1 cellular context compared by ENCODE assay signal in the genomic region with DNA sequence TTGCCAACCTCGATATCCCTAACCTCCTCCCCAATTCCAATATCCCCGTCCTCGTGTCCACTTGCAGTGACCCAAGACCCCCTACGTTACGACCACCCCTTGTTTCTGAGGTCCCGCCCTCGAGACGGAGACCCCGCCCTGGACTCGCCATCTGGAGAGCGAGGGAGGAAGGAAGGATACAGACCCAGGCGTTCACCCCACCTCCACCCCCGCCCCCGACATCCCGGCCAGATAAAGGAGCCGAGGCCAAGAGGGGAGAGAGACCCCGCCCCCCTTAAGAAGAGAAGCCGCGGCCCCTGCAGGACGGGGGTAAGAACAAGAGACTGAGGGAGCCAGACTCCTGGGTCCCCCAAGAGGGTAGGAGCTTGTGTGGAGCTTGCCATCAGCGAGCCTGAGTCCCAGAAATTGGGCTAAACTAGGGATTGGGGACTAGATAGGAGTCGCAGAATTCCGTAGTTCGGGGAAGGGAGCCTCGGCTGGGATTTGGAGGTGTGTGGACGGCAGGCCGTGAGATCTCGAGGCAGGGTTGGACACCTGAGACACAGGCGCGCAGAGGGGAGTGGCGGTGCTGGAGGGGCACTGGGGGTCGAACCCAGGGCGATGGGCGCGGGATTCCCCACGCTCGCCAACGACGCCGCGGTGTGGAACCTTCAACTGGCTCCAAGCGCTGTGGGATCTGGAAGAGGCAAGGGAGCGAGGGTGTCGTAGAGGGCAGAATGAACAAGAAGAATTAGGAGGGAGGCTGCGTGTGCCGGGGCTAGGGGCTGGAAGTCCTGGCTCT.
TF ChIP-seq lines count a peak whose summit lies in the region.

A gene with protein sequence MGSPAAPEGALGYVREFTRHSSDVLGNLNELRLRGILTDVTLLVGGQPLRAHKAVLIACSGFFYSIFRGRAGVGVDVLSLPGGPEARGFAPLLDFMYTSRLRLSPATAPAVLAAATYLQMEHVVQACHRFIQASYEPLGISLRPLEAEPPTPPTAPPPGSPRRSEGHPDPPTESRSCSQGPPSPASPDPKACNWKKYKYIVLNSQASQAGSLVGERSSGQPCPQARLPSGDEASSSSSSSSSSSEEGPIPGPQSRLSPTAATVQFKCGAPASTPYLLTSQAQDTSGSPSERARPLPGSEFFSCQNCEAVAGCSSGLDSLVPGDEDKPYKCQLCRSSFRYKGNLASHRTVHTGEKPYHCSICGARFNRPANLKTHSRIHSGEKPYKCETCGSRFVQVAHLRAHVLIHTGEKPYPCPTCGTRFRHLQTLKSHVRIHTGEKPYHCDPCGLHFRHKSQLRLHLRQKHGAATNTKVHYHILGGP (plus strand): TSS at position 260 of the 781 bp plus-strand sequence. CDS start 622 bp downstream, outside the sequence.

TF ChIP-seq in HepG2, 621 proteins besides CTCF, POLR2A, EP300 and RAD21 (continued from another document):
- TF ChIP-seq, protein P1, sequence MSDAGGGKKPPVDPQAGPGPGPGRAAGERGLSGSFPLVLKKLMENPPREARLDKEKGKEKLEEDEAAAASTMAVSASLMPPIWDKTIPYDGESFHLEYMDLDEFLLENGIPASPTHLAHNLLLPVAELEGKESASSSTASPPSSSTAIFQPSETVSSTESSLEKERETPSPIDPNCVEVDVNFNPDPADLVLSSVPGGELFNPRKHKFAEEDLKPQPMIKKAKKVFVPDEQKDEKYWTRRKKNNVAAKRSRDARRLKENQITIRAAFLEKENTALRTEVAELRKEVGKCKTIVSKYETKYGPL (CRISPR knock-in tag; IDR thresholded peaks at IDR 0.05), result no peak
- TF ChIP-seq SIX1 (CRISPR knock-in tag; IDR thresholded peaks at IDR 0.05; ENCODE audit: borderline replicate concordance) (no peak), CBX5 (CRISPR knock-in tag; IDR thresholded peaks at IDR 0.05; ENCODE audit: borderline replicate concordance) (no peak), LCORL (IDR thresholded peaks at IDR 0.05) (no peak), LCORL (CRISPR knock-in tag; IDR thresholded peaks at IDR 0.05) (no peak), RBM22 (optimal IDR thresholded peaks at IDR 0.05; ENCODE audit: low read length) (no peak), DNMT3B (CRISPR knock-in tag; conservative IDR thresholded peaks at IDR 0.05) (no peak), RFXANK (CRISPR knock-in tag; IDR thresholded peaks at IDR 0.05) (no peak)
- TF ChIP-seq, protein P2, sequence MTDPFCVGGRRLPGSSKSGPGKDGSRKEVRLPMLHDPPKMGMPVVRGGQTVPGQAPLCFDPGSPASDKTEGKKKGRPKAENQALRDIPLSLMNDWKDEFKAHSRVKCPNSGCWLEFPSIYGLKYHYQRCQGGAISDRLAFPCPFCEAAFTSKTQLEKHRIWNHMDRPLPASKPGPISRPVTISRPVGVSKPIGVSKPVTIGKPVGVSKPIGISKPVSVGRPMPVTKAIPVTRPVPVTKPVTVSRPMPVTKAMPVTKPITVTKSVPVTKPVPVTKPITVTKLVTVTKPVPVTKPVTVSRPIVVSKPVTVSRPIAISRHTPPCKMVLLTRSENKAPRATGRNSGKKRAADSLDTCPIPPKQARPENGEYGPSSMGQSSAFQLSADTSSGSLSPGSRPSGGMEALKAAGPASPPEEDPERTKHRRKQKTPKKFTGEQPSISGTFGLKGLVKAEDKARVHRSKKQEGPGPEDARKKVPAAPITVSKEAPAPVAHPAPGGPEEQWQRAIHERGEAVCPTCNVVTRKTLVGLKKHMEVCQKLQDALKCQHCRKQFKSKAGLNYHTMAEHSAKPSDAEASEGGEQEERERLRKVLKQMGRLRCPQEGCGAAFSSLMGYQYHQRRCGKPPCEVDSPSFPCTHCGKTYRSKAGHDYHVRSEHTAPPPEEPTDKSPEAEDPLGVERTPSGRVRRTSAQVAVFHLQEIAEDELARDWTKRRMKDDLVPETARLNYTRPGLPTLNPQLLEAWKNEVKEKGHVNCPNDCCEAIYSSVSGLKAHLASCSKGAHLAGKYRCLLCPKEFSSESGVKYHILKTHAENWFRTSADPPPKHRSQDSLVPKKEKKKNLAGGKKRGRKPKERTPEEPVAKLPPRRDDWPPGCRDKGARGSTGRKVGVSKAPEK (CRISPR knock-in tag; IDR thresholded peaks at IDR 0.05; ENCODE audit: borderline replicate concordance), result no peak
